Comparison of ENCODE assay signal across 10 cellular contexts in genomic region chr17:43645450-43645764, GRCh38. TPM values are rescaled to one million over a fixed set of nuclear protein-coding genes. Genes with fewer than 3 reads are reported as not detected.
A peak's percentile ranks its signal among the peaks of the same experiment; 100 is the strongest.
DNase-seq lines count a peak whose midpoint lies in the region; ATAC-seq and TF ChIP-seq lines count a peak whose summit lies in the region.
"Had no signal": no experiment of that assay in that cellular context is flagged by ENCODE, and none has a peak within 500 bp of the region (broad histone marks: within the 10 kb centered on the region; RNA-seq: fewer than 3 reads in every experiment).

No MANE protein-coding gene starts in this region.

- H3K9ac ChIP-seq in HUES48 (ENCODE audit: low read depth, low read length) (no peak overlapping the region), mesendoderm (ENCODE audit: low read length) (no peak overlapping the region)

- no CpG with 5 or more reads among the region's 16 CpGs for WGBS in mesendoderm (ENCODE audit: extremely low coverage, insufficient coverage, low lambda C conversion rate)

- no peak for ATAC-seq in thoracic aorta (ENCODE audit: insufficient number of reproducible peaks, low FRiP score, low read depth)
- no peak for ATAC-seq in HG02885 (IDR thresholded peaks at IDR 0.05; ENCODE audit: poor library complexity, unreplicated experiment)
- ATAC-seq in HG02642 (IDR thresholded peaks at IDR 0.05; ENCODE audit: poor library complexity, unreplicated experiment), result no peak

- H2AK5ac ChIP-seq in mesendoderm (ENCODE audit: low read length), result no peak overlapping the region

- no peaks in the 10 kb centered on the region for H3K79me2 ChIP-seq in mesendoderm (ENCODE audit: control insufficient read depth, insufficient read depth, low read length)

- no peak overlapping the region for H4K8ac ChIP-seq in mesendoderm (ENCODE audit: low read depth, low read length)

- intact Hi-C loops in dorsolateral prefrontal cortex (cut with DNase I), result no loop called here

- no peak overlapping the region for H3K18ac ChIP-seq in mesendoderm (ENCODE audit: low read length)

- H2BK120ac ChIP-seq in mesendoderm (ENCODE audit: low read depth, low read length), result no peak overlapping the region

- H3K9me3 ChIP-seq in HUES48 (ENCODE audit: control insufficient read depth, insufficient read depth, low read length), result no peaks in the 10 kb centered on the region
- H3K9me3 ChIP-seq in thoracic aorta, result no peaks in the 10 kb centered on the region

- no peak overlapping the region for H3K27ac ChIP-seq in HUES48 (ENCODE audit: low read depth, low read length)
- peak overlapping the region in 2 of 59 donors; percentile 45 to 58 for H3K27ac ChIP-seq in dorsolateral prefrontal cortex
- no peak overlapping the region for H3K27ac ChIP-seq in mesendoderm (ENCODE audit: low read depth, low read length)
- peak overlapping the region; percentile 24 to 55 for H3K27ac ChIP-seq in thoracic aorta

- H3K4me2 ChIP-seq in mesendoderm (ENCODE audit: low read length), result no peak overlapping the region

- H3K56ac ChIP-seq in mesendoderm (ENCODE audit: low read length), result peak overlapping the region; percentile 78

- H3K27me3 ChIP-seq in HUES48 (ENCODE audit: control insufficient read depth, insufficient read depth, low read length) (peaks cover 10% of the 10 kb centered on the region), dorsolateral prefrontal cortex (peaks cover 0 to 31% (median 16%) of the 10 kb centered on the region in 45 donors), mesendoderm (ENCODE audit: insufficient read depth, low read length, poor library complexity) (no peaks in the 10 kb centered on the region), thoracic aorta (replicated peaks; ENCODE audit: insufficient read depth) (no peaks in the 10 kb centered on the region)

- no peak for TF ChIP-seq CTCF in dorsolateral prefrontal cortex (IDR thresholded peaks at IDR 0.05 in 54 of 56, conservative IDR thresholded peaks at IDR 0.05 in 2 of 56; ENCODE audit: low read depth in 1 of 56, partially characterized antibody in 56 of 56)
- no peak for TF ChIP-seq CTCF in thoracic aorta (IDR thresholded peaks at IDR 0.05)

- H3K36me3 ChIP-seq in HUES48 (ENCODE audit: control insufficient read depth, insufficient read depth, low read length) (no peaks in the 10 kb centered on the region), mesendoderm (ENCODE audit: control insufficient read depth, insufficient read depth, low read length) (no peaks in the 10 kb centered on the region), thoracic aorta (no peaks in the 10 kb centered on the region)

- no peak overlapping the region for H3K23ac ChIP-seq in mesendoderm (ENCODE audit: low read length)

- H3K4ac ChIP-seq in mesendoderm (ENCODE audit: low read depth, low read length), result no peak overlapping the region

- no peaks in the 10 kb centered on the region for H3K79me1 ChIP-seq in mesendoderm (ENCODE audit: low read length)

- H2BK15ac ChIP-seq in mesendoderm (replicated peaks; ENCODE audit: low read depth), result no peak overlapping the region

- DNase-seq in dorsolateral prefrontal cortex, result no peak
- no peak for DNase-seq in mesendoderm
- no peak for DNase-seq in thoracic aorta (ENCODE audit: low spot score)
- DNase-seq in NAMALWA (ENCODE audit: low spot score), result no peak
- DNase-seq: CD8-positive, alpha-beta memory T cell; cortex of kidney had no signal

- H3K4me3 ChIP-seq in HUES48 (ENCODE audit: low read depth, low read length) (peak overlapping the region; percentile 55), dorsolateral prefrontal cortex (peak overlapping the region in 33 of 59 donors; percentile 1 to 61 (median 48)), mesendoderm (ENCODE audit: low read length) (no peak overlapping the region), thoracic aorta (peak overlapping the region; percentile 86)

- H3K4me1 ChIP-seq in HUES48 (ENCODE audit: control insufficient read depth, insufficient read depth, low read length), result peaks cover 13% of the 10 kb centered on the region; the same call in 1 of the 2 replicates
- H3K4me1 ChIP-seq in mesendoderm (ENCODE audit: control insufficient read depth, low read depth, low read length), result peaks cover 2% of the 10 kb centered on the region
- H3K4me1 ChIP-seq in thoracic aorta (ENCODE audit: control insufficient read depth in 1 of 2, low read depth in 2 of 2), result peaks cover 0 to 12% of the 10 kb centered on the region in 2 donors

- no peak overlapping the region for H2BK5ac ChIP-seq in mesendoderm (ENCODE audit: low read length)

- H4K5ac ChIP-seq in mesendoderm (ENCODE audit: low read length), result no peak overlapping the region

RNA-seq across cellular contexts. Expression of gene MEOX1, which starts 16.3 kb away (rescaled TPM):
- not detected for total RNA-seq in dorsolateral prefrontal cortex
- polyA plus RNA-seq in mesendoderm (2013, experiment 1 of 2), result 0.04 TPM
- polyA plus RNA-seq in mesendoderm (2013, experiment 2 of 2), result 0.04 TPM
- 1 to 10 TPM; 3.0 to 5.4 TPM for total RNA-seq in thoracic aorta
- total RNA-seq: osteocyte had no signal

Comparison
In these comparisons a context has a peak if more than half of its experiments do, and no peak if none do; other contexts are left out.
1. H3K27ac ChIP-seq: peak in thoracic aorta (2 of 2); none in HUES48 (single experiment) and mesendoderm (single experiment).